1 cellular context compared by ENCODE assay signal in the genomic region with DNA sequence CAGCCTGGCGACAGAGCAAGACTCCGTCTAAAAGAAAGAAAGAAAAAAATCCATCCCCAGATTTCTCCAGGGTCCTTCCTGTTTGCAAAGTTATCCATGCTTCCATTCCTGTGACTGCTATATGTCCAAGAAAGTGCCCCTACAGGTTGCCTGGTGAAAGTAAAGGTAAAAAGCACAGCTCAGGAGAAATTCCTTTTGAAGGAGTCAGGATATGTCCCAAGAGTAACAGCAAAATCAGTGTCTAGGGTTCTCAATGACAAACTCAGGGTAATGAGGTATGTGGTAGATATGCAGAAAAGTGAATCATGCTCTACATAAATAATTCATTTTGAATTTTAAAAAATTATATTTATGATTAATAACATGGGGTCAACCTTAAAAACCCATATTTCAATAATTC.
TF ChIP-seq lines count a peak whose summit lies in the region.

No MANE protein-coding gene starts in this region.

TF ChIP-seq in HCT116, 20 proteins besides CTCF, POLR2A, EP300 and RAD21:
- TF ChIP-seq FOSL1 (IDR thresholded peaks at IDR 0.05; ENCODE audit: low read depth) (no peak), ZFX (IDR thresholded peaks at IDR 0.05) (no peak), SP1 (IDR thresholded peaks at IDR 0.05; ENCODE audit: low read depth) (no peak), TCF7L2 (IDR thresholded peaks at IDR 0.05; ENCODE audit: borderline replicate concordance, extremely low read depth, insufficient read depth, insufficient read length) (no peak), EGR1 (IDR thresholded peaks at IDR 0.05; ENCODE audit: low read depth) (no peak), EZH2phosphoT487 (IDR thresholded peaks at IDR 0.05; ENCODE audit: borderline replicate concordance) (no peak), POLR2AphosphoS5 (IDR thresholded peaks at IDR 0.05; ENCODE audit: low read depth, low read length) (no peak), REST (IDR thresholded peaks at IDR 0.05; ENCODE audit: low read depth) (no peak), ELF1 (IDR thresholded peaks at IDR 0.05; ENCODE audit: borderline replicate concordance, low read depth) (no peak), CBX3 (IDR thresholded peaks at IDR 0.05; ENCODE audit: low read depth) (no peak), SRF (IDR thresholded peaks at IDR 0.05; ENCODE audit: low read depth) (no peak), YY1 (IDR thresholded peaks at IDR 0.05; ENCODE audit: extremely low read depth, insufficient replicate concordance, low read depth, low read length) (no peak)
- TF ChIP-seq, protein P1, sequence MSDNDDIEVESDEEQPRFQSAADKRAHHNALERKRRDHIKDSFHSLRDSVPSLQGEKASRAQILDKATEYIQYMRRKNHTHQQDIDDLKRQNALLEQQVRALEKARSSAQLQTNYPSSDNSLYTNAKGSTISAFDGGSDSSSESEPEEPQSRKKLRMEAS (IDR thresholded peaks at IDR 0.05), result no peak
- TF ChIP-seq, protein P2, sequence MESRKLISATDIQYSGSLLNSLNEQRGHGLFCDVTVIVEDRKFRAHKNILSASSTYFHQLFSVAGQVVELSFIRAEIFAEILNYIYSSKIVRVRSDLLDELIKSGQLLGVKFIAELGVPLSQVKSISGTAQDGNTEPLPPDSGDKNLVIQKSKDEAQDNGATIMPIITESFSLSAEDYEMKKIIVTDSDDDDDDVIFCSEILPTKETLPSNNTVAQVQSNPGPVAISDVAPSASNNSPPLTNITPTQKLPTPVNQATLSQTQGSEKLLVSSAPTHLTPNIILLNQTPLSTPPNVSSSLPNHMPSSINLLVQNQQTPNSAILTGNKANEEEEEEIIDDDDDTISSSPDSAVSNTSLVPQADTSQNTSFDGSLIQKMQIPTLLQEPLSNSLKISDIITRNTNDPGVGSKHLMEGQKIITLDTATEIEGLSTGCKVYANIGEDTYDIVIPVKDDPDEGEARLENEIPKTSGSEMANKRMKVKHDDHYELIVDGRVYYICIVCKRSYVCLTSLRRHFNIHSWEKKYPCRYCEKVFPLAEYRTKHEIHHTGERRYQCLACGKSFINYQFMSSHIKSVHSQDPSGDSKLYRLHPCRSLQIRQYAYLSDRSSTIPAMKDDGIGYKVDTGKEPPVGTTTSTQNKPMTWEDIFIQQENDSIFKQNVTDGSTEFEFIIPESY (IDR thresholded peaks at IDR 0.05; ENCODE audit: extremely low read depth, insufficient replicate concordance, low read length), result no peak
